ENCODE assay signal across 19 cellular contexts in genomic region chr7:156039971-156040677, GRCh38.
"Had no signal": no experiment of that assay in that cellular context is flagged by ENCODE, and none has a peak within 500 bp of the region (broad histone marks: within the 10 kb centered on the region; RNA-seq: fewer than 3 reads in every experiment).

No MANE protein-coding gene starts in this region.

- DNase-seq: activated CD4-positive, alpha-beta T cell treated with anti-CD3 and anti-CD28 coated beads for 4 hours; activated CD8-positive, alpha-beta T cell treated with anti-CD3 and anti-CD28 coated beads, Interleukin-2, amount 10 ng/mL, durations not matched to agents 7 days and 5 days; activated effector memory CD4-positive, alpha-beta T cell treated with anti-CD3 and anti-CD28 coated beads, Interleukin-2, amount 50 U/mL, for 16 hours; activated T-cell treated with anti-CD3 and anti-CD28 coated beads, Interleukin-2, amount 50 U/mL, for 24 hours; body of pancreas; kidney; nucleus accumbens; stimulated activated CD4-positive, alpha-beta T cell treated with anti-CD3 and anti-CD28 coated beads, Interleukin-12 subunit alpha, Interleukin-12 subunit beta, amount 100 ng/mL, for 4 hours; stimulated activated CD4-positive, alpha-beta T cell treated with anti-CD3 and anti-CD28 coated beads, Interleukin-1b, Interleukin-23, amount 100 ng/mL, for 48 hours; stimulated activated CD8-positive, alpha-beta memory T cell treated with anti-CD3 and anti-CD28 coated beads, Interleukin-4, amount 100 ng/mL, for 48 hours; stimulated activated naive CD4-positive, alpha-beta T cell treated with Interleukin-2 at 50 U/mL for 16 hours; SW 1271; transverse colon had no signal

- H3K4me1 Mint-ChIP-seq: nephron had no signal

- ATAC-seq: activated CD8-positive, alpha-beta T cell treated with anti-CD3 and anti-CD28 coated beads, Interleukin-2, amount 10 ng/mL, durations not matched to agents 7 days and 5 days; body of pancreas; left lobe of liver had no signal

- H3K27ac Mint-ChIP-seq: activated CD8-positive, alpha-beta T cell treated with anti-CD3 and anti-CD28 coated beads, Interleukin-2, amount 10 ng/mL, durations not matched to agents 7 days and 5 days; activated T-cell treated with anti-CD3 and anti-CD28 coated beads, Interleukin-2, amount 50 U/mL, for 24 hours; nephron had no signal

- H3K4me3 ChIP-seq: body of pancreas, lung, prostate gland, right atrium auricular region, transverse colon, vagina had no signal

- H3K36me3 ChIP-seq: prostate gland, right atrium auricular region, transverse colon, vagina had no signal

- H3K27ac ChIP-seq: body of pancreas, prostate gland, right atrium auricular region, transverse colon, vagina had no signal

- H3K9me3 ChIP-seq: body of pancreas, prostate gland, right atrium auricular region, transverse colon, vagina had no signal

- H3K27me3 ChIP-seq: body of pancreas, right atrium auricular region, transverse colon, vagina had no signal

- H3K4me1 ChIP-seq: body of pancreas, prostate gland, right atrium auricular region, transverse colon, vagina had no signal

- H3K4me3 Mint-ChIP-seq: activated CD8-positive, alpha-beta T cell treated with anti-CD3 and anti-CD28 coated beads, Interleukin-2, amount 10 ng/mL, durations not matched to agents 7 days and 5 days; activated T-cell treated with anti-CD3 and anti-CD28 coated beads, Interleukin-2, amount 50 U/mL, for 24 hours; nephron had no signal

- H3K9me3 Mint-ChIP-seq: activated T-cell treated with anti-CD3 and anti-CD28 coated beads, Interleukin-2, amount 50 U/mL, for 24 hours; nephron had no signal
